Comparison of ENCODE assay signal across 1 cellular context in the genomic region with DNA sequence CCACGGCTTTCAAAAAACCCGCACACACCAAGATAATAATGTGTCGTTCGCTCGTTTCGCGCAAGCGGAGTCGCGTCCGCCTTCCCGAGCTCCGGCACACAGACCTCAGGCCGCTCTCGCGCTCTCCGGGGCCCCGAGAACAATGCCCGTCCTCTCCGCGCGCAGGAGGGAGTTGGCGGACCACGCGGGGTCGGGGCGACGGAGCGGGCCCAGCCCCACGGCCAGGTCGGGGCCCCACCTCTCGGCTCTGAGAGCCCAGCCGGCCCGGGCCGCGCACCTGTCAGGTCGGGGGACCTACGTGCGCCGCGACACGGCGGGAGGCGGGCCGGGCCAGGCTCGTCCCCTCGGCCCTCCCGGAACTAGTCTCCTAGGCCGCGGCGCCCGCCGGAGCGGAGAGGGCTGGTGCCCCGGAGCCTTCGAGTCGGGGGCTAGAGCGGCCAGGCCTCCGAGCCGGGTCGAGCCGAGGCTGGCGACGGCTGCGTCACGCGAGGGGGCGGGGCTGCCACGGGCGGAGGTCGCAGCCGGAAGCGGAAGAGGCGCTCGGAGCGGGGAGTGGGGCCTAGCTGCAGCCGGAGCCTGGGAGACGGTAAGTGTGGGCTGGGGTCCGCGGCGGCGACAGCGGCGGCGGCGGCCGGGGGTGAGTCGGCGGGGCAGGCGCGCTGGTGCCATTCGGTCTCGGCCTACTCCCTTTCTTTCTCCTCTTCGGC.
TF ChIP-seq lines count a peak whose summit lies in the region.

A gene (plus strand): TSS at position 524 of the 707 bp plus-strand sequence. CDS start 3,361 bp downstream, outside the sequence.

TF ChIP-seq in K562, 482 proteins besides CTCF, POLR2A, EP300 and RAD21 (continued from another document and continues in another):
- TF ChIP-seq, protein P1, sequence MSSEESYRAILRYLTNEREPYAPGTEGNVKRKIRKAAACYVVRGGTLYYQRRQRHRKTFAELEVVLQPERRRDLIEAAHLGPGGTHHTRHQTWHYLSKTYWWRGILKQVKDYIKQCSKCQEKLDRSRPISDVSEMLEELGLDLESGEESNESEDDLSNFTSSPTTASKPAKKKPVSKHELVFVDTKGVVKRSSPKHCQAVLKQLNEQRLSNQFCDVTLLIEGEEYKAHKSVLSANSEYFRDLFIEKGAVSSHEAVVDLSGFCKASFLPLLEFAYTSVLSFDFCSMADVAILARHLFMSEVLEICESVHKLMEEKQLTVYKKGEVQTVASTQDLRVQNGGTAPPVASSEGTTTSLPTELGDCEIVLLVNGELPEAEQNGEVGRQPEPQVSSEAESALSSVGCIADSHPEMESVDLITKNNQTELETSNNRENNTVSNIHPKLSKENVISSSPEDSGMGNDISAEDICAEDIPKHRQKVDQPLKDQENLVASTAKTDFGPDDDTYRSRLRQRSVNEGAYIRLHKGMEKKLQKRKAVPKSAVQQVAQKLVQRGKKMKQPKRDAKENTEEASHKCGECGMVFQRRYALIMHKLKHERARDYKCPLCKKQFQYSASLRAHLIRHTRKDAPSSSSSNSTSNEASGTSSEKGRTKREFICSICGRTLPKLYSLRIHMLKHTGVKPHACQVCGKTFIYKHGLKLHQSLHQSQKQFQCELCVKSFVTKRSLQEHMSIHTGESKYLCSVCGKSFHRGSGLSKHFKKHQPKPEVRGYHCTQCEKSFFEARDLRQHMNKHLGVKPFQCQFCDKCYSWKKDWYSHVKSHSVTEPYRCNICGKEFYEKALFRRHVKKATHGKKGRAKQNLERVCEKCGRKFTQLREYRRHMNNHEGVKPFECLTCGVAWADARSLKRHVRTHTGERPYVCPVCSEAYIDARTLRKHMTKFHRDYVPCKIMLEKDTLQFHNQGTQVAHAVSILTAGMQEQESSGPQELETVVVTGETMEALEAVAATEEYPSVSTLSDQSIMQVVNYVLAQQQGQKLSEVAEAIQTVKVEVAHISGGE (CRISPR knock-in tag; IDR thresholded peaks at IDR 0.05): peak; percentile 92 to 99 (median 97)
- no peak for TF ChIP-seq ZNF133 (CRISPR knock-in tag; IDR thresholded peaks at IDR 0.05)
- TF ChIP-seq, protein P2, sequence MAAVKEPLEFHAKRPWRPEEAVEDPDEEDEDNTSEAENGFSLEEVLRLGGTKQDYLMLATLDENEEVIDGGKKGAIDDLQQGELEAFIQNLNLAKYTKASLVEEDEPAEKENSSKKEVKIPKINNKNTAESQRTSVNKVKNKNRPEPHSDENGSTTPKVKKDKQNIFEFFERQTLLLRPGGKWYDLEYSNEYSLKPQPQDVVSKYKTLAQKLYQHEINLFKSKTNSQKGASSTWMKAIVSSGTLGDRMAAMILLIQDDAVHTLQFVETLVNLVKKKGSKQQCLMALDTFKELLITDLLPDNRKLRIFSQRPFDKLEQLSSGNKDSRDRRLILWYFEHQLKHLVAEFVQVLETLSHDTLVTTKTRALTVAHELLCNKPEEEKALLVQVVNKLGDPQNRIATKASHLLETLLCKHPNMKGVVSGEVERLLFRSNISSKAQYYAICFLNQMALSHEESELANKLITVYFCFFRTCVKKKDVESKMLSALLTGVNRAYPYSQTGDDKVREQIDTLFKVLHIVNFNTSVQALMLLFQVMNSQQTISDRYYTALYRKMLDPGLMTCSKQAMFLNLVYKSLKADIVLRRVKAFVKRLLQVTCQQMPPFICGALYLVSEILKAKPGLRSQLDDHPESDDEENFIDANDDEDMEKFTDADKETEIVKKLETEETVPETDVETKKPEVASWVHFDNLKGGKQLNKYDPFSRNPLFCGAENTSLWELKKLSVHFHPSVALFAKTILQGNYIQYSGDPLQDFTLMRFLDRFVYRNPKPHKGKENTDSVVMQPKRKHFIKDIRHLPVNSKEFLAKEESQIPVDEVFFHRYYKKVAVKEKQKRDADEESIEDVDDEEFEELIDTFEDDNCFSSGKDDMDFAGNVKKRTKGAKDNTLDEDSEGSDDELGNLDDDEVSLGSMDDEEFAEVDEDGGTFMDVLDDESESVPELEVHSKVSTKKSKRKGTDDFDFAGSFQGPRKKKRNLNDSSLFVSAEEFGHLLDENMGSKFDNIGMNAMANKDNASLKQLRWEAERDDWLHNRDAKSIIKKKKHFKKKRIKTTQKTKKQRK (IDR thresholded peaks at IDR 0.05; ENCODE audit: borderline replicate concordance, low read depth, low read length): no peak
- peak; percentile 52; the same call in 1 of the 2 replicates for TF ChIP-seq POLR2AphosphoS5 (IDR thresholded peaks at IDR 0.05; ENCODE audit: control insufficient read depth, insufficient read depth, low read depth, low read length)
- no peak for TF ChIP-seq POLR3G (IDR thresholded peaks at IDR 0.05; ENCODE audit: extremely low read depth, insufficient read length, insufficient replicate concordance)
- peak; percentile 66 for TF ChIP-seq HNRNPK (IDR thresholded peaks at IDR 0.05; ENCODE audit: low read depth, low read length, poor library complexity, severe bottlenecking)
- 0 out of 2 replicates have a peak, but pooled peaks have one; percentile 3 for TF ChIP-seq RUNX1 (IDR thresholded peaks at IDR 0.05; ENCODE audit: low read depth)
- TF ChIP-seq, protein P3, sequence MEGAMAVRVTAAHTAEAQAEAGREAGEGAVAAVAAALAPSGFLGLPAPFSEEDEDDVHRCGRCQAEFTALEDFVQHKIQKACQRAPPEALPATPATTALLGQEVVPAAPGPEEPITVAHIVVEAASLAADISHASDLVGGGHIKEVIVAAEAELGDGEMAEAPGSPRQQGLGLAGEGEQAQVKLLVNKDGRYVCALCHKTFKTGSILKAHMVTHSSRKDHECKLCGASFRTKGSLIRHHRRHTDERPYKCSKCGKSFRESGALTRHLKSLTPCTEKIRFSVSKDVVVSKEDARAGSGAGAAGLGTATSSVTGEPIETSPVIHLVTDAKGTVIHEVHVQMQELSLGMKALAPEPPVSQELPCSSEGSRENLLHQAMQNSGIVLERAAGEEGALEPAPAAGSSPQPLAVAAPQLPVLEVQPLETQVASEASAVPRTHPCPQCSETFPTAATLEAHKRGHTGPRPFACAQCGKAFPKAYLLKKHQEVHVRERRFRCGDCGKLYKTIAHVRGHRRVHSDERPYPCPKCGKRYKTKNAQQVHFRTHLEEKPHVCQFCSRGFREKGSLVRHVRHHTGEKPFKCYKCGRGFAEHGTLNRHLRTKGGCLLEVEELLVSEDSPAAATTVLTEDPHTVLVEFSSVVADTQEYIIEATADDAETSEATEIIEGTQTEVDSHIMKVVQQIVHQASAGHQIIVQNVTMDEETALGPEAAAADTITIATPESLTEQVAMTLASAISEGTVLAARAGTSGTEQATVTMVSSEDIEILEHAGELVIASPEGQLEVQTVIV (CRISPR knock-in tag; IDR thresholded peaks at IDR 0.05; ENCODE audit: borderline replicate concordance): no peak
- TF ChIP-seq HCFC1 (IDR thresholded peaks at IDR 0.05; ENCODE audit: low read depth, low read length): peak; percentile 85
- TF ChIP-seq ZNF282 (CRISPR knock-in tag; IDR thresholded peaks at IDR 0.05): 0 out of 2 replicates have a peak, but pooled peaks have one; percentile 13
- TF ChIP-seq U2AF1 (optimal IDR thresholded peaks at IDR 0.05; ENCODE audit: low read depth, low read length): peak; percentile 93
- TF ChIP-seq CSDE1 (IDR thresholded peaks at IDR 0.05): no peak
- TF ChIP-seq KDM4B (IDR thresholded peaks at IDR 0.05; ENCODE audit: borderline replicate concordance in 2 of 2, low read depth in 1 of 2): peak in 1 of 2 experiments; percentile 86; a peak in 2 of 4 replicates
- no peak for TF ChIP-seq MTA2 (IDR thresholded peaks at IDR 0.05; ENCODE audit: low read depth)
- TF ChIP-seq CBX3 (IDR thresholded peaks at IDR 0.05; ENCODE audit: borderline replicate concordance in 1 of 2, low read length in 2 of 2): no peak; a peak in 1 of 3 replicates
- peak; percentile 79 for TF ChIP-seq JUND (IDR thresholded peaks at IDR 0.05; ENCODE audit: borderline replicate concordance, low read depth, low read length)
- no peak; the same call in 2 of the 3 replicates for TF ChIP-seq JUND (tag; IDR thresholded peaks at IDR 0.05; ENCODE audit: borderline replicate concordance, low read depth, low read length)
- peak; percentile 86 for TF ChIP-seq MYC (IDR thresholded peaks at IDR 0.05; ENCODE audit: low read depth, low read length)
- TF ChIP-seq MYC (CRISPR knock-in tag; IDR thresholded peaks at IDR 0.05; ENCODE audit: borderline replicate concordance, low read depth): no peak
- peak; percentile 95 for TF ChIP-seq SP2 (IDR thresholded peaks at IDR 0.05; ENCODE audit: extremely low read depth, low read depth, low read length, poor library complexity, severe bottlenecking)
- TF ChIP-seq PHF8 (IDR thresholded peaks at IDR 0.05; ENCODE audit: borderline replicate concordance, low read length): peak; percentile 86; the same call in 1 of the 2 replicates
- peak; percentile 38; the same call in 1 of the 2 replicates for TF ChIP-seq SAFB (IDR thresholded peaks at IDR 0.05; ENCODE audit: borderline replicate concordance, low read depth, low read length)
- TF ChIP-seq POLR2G (IDR thresholded peaks at IDR 0.05; ENCODE audit: low read depth, low read length): peak; percentile 97
- no peak for TF ChIP-seq ZNF3 (CRISPR knock-in tag; IDR thresholded peaks at IDR 0.05)
- TF ChIP-seq, protein P4, sequence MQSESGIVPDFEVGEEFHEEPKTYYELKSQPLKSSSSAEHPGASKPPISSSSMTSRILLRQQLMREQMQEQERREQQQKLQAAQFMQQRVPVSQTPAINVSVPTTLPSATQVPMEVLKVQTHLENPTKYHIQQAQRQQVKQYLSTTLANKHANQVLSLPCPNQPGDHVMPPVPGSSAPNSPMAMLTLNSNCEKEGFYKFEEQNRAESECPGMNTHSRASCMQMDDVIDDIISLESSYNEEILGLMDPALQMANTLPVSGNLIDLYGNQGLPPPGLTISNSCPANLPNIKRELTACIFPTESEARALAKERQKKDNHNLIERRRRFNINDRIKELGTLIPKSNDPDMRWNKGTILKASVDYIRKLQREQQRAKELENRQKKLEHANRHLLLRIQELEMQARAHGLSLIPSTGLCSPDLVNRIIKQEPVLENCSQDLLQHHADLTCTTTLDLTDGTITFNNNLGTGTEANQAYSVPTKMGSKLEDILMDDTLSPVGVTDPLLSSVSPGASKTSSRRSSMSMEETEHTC (IDR thresholded peaks at IDR 0.05): no peak
- peak; percentile 37 for TF ChIP-seq SAP30 (IDR thresholded peaks at IDR 0.05; ENCODE audit: borderline replicate concordance, insufficient read depth, low read depth, low read length, poor library complexity, severe bottlenecking)
- peak; percentile 95 for TF ChIP-seq RB1 (IDR thresholded peaks at IDR 0.05; ENCODE audit: low read depth)
- TF ChIP-seq ZNF778 (CRISPR knock-in tag; IDR thresholded peaks at IDR 0.05): no peak
- TF ChIP-seq BRD4 (IDR thresholded peaks at IDR 0.05): 0 out of 2 replicates have a peak, but pooled peaks have one; percentile 12
- peak; percentile 49 for TF ChIP-seq PCBP1 (IDR thresholded peaks at IDR 0.05; ENCODE audit: low read depth, low read length, poor library complexity, severe bottlenecking)
- TF ChIP-seq TCF3 (CRISPR knock-in tag; IDR thresholded peaks at IDR 0.05): peak; percentile 45
- TF ChIP-seq, protein P5, sequence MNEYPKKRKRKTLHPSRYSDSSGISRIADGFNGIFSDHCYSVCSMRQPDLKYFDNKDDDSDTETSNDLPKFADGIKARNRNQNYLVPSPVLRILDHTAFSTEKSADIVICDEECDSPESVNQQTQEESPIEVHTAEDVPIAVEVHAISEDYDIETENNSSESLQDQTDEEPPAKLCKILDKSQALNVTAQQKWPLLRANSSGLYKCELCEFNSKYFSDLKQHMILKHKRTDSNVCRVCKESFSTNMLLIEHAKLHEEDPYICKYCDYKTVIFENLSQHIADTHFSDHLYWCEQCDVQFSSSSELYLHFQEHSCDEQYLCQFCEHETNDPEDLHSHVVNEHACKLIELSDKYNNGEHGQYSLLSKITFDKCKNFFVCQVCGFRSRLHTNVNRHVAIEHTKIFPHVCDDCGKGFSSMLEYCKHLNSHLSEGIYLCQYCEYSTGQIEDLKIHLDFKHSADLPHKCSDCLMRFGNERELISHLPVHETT (CRISPR knock-in tag; conservative IDR thresholded peaks at IDR 0.05 in 1 of 2, IDR thresholded peaks at IDR 0.05 in 1 of 2): peak in 1 of 2 experiments; percentile 98; a peak in 2 of 4 replicates
- no peak for TF ChIP-seq ZZZ3 (IDR thresholded peaks at IDR 0.05)
- no peak for TF ChIP-seq DMBX1 (CRISPR knock-in tag; IDR thresholded peaks at IDR 0.05; ENCODE audit: borderline replicate concordance)
- peak; percentile 93 for TF ChIP-seq CCNT2 (IDR thresholded peaks at IDR 0.05; ENCODE audit: borderline replicate concordance, extremely low read depth, insufficient read length, low read depth, low read length)
- TF ChIP-seq NFE2 (IDR thresholded peaks at IDR 0.05; ENCODE audit: low read depth): no peak
- TF ChIP-seq ZNF586 (CRISPR knock-in tag; conservative IDR thresholded peaks at IDR 0.05): no peak
- no peak for TF ChIP-seq PHF21A (IDR thresholded peaks at IDR 0.05; ENCODE audit: borderline replicate concordance, low read depth)
- peak; percentile 66 for TF ChIP-seq SOX6 (IDR thresholded peaks at IDR 0.05)
- TF ChIP-seq, protein P6, sequence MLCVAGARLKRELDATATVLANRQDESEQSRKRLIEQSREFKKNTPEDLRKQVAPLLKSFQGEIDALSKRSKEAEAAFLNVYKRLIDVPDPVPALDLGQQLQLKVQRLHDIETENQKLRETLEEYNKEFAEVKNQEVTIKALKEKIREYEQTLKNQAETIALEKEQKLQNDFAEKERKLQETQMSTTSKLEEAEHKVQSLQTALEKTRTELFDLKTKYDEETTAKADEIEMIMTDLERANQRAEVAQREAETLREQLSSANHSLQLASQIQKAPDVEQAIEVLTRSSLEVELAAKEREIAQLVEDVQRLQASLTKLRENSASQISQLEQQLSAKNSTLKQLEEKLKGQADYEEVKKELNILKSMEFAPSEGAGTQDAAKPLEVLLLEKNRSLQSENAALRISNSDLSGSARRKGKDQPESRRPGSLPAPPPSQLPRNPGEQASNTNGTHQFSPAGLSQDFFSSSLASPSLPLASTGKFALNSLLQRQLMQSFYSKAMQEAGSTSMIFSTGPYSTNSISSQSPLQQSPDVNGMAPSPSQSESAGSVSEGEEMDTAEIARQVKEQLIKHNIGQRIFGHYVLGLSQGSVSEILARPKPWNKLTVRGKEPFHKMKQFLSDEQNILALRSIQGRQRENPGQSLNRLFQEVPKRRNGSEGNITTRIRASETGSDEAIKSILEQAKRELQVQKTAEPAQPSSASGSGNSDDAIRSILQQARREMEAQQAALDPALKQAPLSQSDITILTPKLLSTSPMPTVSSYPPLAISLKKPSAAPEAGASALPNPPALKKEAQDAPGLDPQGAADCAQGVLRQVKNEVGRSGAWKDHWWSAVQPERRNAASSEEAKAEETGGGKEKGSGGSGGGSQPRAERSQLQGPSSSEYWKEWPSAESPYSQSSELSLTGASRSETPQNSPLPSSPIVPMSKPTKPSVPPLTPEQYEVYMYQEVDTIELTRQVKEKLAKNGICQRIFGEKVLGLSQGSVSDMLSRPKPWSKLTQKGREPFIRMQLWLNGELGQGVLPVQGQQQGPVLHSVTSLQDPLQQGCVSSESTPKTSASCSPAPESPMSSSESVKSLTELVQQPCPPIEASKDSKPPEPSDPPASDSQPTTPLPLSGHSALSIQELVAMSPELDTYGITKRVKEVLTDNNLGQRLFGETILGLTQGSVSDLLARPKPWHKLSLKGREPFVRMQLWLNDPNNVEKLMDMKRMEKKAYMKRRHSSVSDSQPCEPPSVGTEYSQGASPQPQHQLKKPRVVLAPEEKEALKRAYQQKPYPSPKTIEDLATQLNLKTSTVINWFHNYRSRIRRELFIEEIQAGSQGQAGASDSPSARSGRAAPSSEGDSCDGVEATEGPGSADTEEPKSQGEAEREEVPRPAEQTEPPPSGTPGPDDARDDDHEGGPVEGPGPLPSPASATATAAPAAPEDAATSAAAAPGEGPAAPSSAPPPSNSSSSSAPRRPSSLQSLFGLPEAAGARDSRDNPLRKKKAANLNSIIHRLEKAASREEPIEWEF (CRISPR knock-in tag; IDR thresholded peaks at IDR 0.05): no peak
